ENCODE assay signal across 8 cellular contexts in genomic region chr1:205449750-205450443, GRCh38. TPM values are rescaled to one million over a fixed set of nuclear protein-coding genes. Genes with fewer than 3 reads are reported as not detected.
DNase-seq lines count a peak whose midpoint lies in the region; ATAC-seq and TF ChIP-seq lines count a peak whose summit lies in the region.

No MANE protein-coding gene starts in this region.

- H3K9ac ChIP-seq in neural cell (ENCODE audit: low read length), result peak overlapping the region; percentile 58

- peak in 2 of 3 donors; percentile 42 to 45 for TF ChIP-seq POLR2A in body of pancreas (IDR thresholded peaks at IDR 0.05)

- no peak overlapping the region for H3K4me3 ChIP-seq in body of pancreas
- peak overlapping the region; percentile 81 for H3K4me3 ChIP-seq in neural cell (ENCODE audit: low read length)

- H3K9me2 ChIP-seq in neural cell (ENCODE audit: insufficient read depth, low read length), result no peaks in the 10 kb centered on the region

- intact Hi-C loops in body of pancreas (cut with DNase I), result no loop called here

- peak in 1 of 7 experiments; percentile 6 for TF ChIP-seq CTCF in body of pancreas (IDR thresholded peaks at IDR 0.05)
- TF ChIP-seq CTCF in neural cell (IDR thresholded peaks at IDR 0.05; ENCODE audit: poor library complexity, severe bottlenecking), result no peak
- no peak for TF ChIP-seq CTCF in GM13977 (IDR thresholded peaks at IDR 0.05; ENCODE audit: extremely low read depth, insufficient read depth, missing control alignments)

- H3K36me3 ChIP-seq in body of pancreas (replicated peaks in 1 of 2; ENCODE audit: insufficient read depth in 1 of 2, low read depth in 2 of 2) (no peaks in the 10 kb centered on the region), neural cell (ENCODE audit: insufficient read depth, low read length) (peaks cover 10% of the 10 kb centered on the region)

- ATAC-seq in body of pancreas, result peak; percentile 82

- H4K20me1 ChIP-seq in neural cell (ENCODE audit: insufficient read depth), result peaks cover 12% of the 10 kb centered on the region

- peaks cover 0 to 8% of the 10 kb centered on the region in 2 donors for H3K27me3 ChIP-seq in body of pancreas
- no peaks in the 10 kb centered on the region for H3K27me3 ChIP-seq in neural cell (ENCODE audit: insufficient read depth, low read depth, low read length)

- DNase-seq in EH (ENCODE audit: low read depth) (peak; percentile 54), NCI-H2196 treated with DMSO at 0.1 percent for 48 hours (lab: John Stamatoyannopoulos, UW; ENCODE audit: unreplicated experiment) (peak; percentile 42), body of pancreas (peak; percentile 52 to 76 (median 66)), GM13977 (ENCODE audit: low spot score) (no peak), germinal center (ENCODE audit: low spot score) (no peak), NCI-H774 (lab: John Stamatoyannopoulos, UW) (no peak), NCI-H1105 (lab: John Stamatoyannopoulos, UW) (no peak)

- no peaks in the 10 kb centered on the region for H3F3A ChIP-seq in neural cell (ENCODE audit: insufficient read depth, low read length, poor library complexity, severe bottlenecking)

- H2AFZ ChIP-seq in neural cell (ENCODE audit: low read depth, low read length), result no peak overlapping the region

- TF ChIP-seq EP300 in neural cell (conservative IDR thresholded peaks at IDR 0.05; ENCODE audit: poor library complexity, severe bottlenecking), result no peak

- no peak for TF ChIP-seq RAD21 in neural cell (conservative IDR thresholded peaks at IDR 0.05)

- H3K9me3 ChIP-seq in body of pancreas, result no peaks in the 10 kb centered on the region
- H3K9me3 ChIP-seq in neural cell (ENCODE audit: low read length), result no peaks in the 10 kb centered on the region

- peak overlapping the region; percentile 54 to 65 (median 61) for H3K27ac ChIP-seq in body of pancreas
- no peak overlapping the region for H3K27ac ChIP-seq in neural cell (ENCODE audit: low read length)

- peaks cover 17% of the 10 kb centered on the region for H3K4me1 ChIP-seq in body of pancreas

- in situ Hi-C loops in GM13977 (cut with MboI; ENCODE audit: low pct_unique_long_range_greater_than_20kb, low sequenced_read_pairs, unreplicated experiment), result no loop called here

- 32 to 40% methylated on average over 18 of the region's 18 CpGs for WGBS in body of pancreas, 2 donors

- H3K79me2 ChIP-seq in neural cell (replicated peaks; ENCODE audit: insufficient read depth, low read length), result peaks cover 68% of the 10 kb centered on the region

- H3K4me2 ChIP-seq in neural cell (ENCODE audit: low read length), result peak overlapping the region; percentile 71

TF ChIP-seq in neural cell, 6 proteins besides CTCF, POLR2A, EP300 and RAD21:
- TF ChIP-seq, protein P1, sequence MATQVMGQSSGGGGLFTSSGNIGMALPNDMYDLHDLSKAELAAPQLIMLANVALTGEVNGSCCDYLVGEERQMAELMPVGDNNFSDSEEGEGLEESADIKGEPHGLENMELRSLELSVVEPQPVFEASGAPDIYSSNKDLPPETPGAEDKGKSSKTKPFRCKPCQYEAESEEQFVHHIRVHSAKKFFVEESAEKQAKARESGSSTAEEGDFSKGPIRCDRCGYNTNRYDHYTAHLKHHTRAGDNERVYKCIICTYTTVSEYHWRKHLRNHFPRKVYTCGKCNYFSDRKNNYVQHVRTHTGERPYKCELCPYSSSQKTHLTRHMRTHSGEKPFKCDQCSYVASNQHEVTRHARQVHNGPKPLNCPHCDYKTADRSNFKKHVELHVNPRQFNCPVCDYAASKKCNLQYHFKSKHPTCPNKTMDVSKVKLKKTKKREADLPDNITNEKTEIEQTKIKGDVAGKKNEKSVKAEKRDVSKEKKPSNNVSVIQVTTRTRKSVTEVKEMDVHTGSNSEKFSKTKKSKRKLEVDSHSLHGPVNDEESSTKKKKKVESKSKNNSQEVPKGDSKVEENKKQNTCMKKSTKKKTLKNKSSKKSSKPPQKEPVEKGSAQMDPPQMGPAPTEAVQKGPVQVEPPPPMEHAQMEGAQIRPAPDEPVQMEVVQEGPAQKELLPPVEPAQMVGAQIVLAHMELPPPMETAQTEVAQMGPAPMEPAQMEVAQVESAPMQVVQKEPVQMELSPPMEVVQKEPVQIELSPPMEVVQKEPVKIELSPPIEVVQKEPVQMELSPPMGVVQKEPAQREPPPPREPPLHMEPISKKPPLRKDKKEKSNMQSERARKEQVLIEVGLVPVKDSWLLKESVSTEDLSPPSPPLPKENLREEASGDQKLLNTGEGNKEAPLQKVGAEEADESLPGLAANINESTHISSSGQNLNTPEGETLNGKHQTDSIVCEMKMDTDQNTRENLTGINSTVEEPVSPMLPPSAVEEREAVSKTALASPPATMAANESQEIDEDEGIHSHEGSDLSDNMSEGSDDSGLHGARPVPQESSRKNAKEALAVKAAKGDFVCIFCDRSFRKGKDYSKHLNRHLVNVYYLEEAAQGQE (IDR thresholded peaks at IDR 0.05; ENCODE audit: borderline replicate concordance), result no peak
- TF ChIP-seq SMC3 (conservative IDR thresholded peaks at IDR 0.05; ENCODE audit: poor library complexity), result no peak
- TF ChIP-seq TAF1 (IDR thresholded peaks at IDR 0.05; ENCODE audit: low read depth), result no peak
- TF ChIP-seq EZH2 (IDR thresholded peaks at IDR 0.05; ENCODE audit: borderline replicate concordance, insufficient read depth, low read length, poor library complexity, severe bottlenecking), result no peak
- no peak for TF ChIP-seq MXI1 (conservative IDR thresholded peaks at IDR 0.05; ENCODE audit: poor library complexity, severe bottlenecking)
- TF ChIP-seq POLR2AphosphoS5 (IDR thresholded peaks at IDR 0.05), result no peak

RNA-seq across cellular contexts. Expression of gene BLACAT1, which starts 5.9 kb away (rescaled TPM):
- 1 to 10 TPM in 1 of 2 donors, not detected in 1; 1.0 TPM for total RNA-seq in body of pancreas
- polyA plus RNA-seq in neural cell, result 5.6 and 6.0 TPM in 2 replicates
- 12.2 and 15.9 TPM in 2 replicates for polyA minus RNA-seq in neural cell

RNA-seq across cellular contexts. Expression of gene LEMD1, which starts 28.0 kb away (rescaled TPM):
- total RNA-seq in body of pancreas, result not detected
- polyA plus RNA-seq in neural cell, result 62.8 and 67.6 TPM in 2 replicates
- polyA minus RNA-seq in neural cell, result 51.1 and 51.6 TPM in 2 replicates

RNA-seq across cellular contexts. Expression of gene CDK18, which starts 54.6 kb away (rescaled TPM):
- total RNA-seq in body of pancreas, result 10 to 100 TPM; 28.0 to 28.7 TPM
- polyA plus RNA-seq in neural cell, result not detected in 2 replicates
- 1.5 TPM in 1 of 2 replicates, not detected in the other for polyA minus RNA-seq in neural cell

Comparison
In these comparisons a context has a peak if more than half of its experiments do, and no peak if none do; other contexts are left out.
1. DNase-seq: peak in EH (single experiment), NCI-H2196 treated with DMSO at 0.1 percent for 48 hours (single experiment) and body of pancreas (4 of 4); none in GM13977 (single experiment), germinal center (single experiment), NCI-H774 (single experiment) and NCI-H1105 (single experiment).